Comparison of ENCODE assay signal across 8 cellular contexts in the genomic region with DNA sequence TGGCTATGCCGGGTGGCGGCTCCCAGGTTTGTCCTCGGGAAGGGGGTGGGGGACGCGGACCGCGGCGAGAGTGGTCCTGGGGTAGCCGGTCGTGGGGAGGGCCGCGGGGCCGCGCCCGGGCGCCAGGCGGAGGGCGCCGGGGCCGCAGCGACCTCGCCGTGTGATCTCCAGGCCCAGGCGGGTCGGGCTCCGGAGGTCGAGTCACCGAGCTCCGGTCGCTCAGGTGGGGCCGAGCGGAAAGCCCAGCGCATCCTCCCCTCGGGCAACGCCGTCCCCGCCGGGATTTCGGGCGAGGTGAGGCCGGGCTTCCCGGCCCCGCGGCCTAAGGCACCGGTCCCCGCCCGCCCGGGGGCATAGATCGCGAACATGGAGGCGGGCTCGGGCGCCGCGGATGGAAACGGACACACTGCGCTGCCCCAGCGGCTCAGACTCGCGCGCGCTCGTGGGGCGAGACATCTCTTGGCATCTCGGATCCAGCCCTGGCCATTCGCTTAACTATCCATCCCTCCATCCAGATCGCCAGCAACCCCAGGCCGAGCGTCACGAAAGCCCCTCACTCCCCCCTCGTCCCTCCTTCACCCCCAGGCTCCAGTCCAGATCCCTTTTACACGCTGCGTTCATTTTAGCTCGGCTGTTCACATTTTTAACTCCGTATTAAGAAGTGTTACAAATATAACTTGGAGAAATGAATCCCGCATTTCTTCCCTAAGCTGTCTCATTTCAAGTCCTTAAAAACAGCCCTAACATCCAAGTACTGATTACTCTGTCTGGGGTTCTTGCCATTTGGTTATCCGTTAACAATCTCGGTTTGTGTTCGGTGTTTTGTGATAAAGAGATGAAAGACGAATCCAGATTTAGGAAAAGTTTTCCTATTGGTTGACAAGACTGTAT. TPM values are rescaled to one million over a fixed set of nuclear protein-coding genes. Genes with fewer than 3 reads are reported as not detected.
DNase-seq lines count a peak whose midpoint lies in the region; ATAC-seq and TF ChIP-seq lines count a peak whose summit lies in the region.

No MANE protein-coding gene starts in this region.

- H3K79me2 ChIP-seq in HCT116 (ENCODE audit: insufficient read depth, low read length) = peaks cover 50% of the 10 kb centered on the region

- H3K4me3 ChIP-seq in HCT116 (replicated peaks in 1 of 2; ENCODE audit: low read depth in 1 of 2, low read length in 2 of 2) (peak overlapping the region; percentile 69 to 74), mucosa of stomach (ENCODE audit: low read length) (peak overlapping the region; percentile 26)

- POLR2A ChIA-PET in HCT116 (lab: Charles Lee) (no interaction called here), WTC11 (lab: Charles Lee) (interaction anchor here (0.6 kb wide), 2 partner anchors 42 to 1392 kb away, joined by 3 read pairs; no protein-coding TSS in a partner anchor)

- H3K9me2 ChIP-seq in HCT116 (ENCODE audit: insufficient read depth) = no peaks in the 10 kb centered on the region

- H3K27ac ChIP-seq in HCT116 (ENCODE audit: low read depth, low read length) = peak overlapping the region; percentile 89

- TF ChIP-seq RAD21 in HCT116 (IDR thresholded peaks at IDR 0.05; ENCODE audit: low read depth) = no peak

- ATAC-seq in HCT116 (peak; percentile 40), WTC11 (peak; percentile 17)

- H3K36me3 Mint-ChIP-seq in activated T-cell treated with anti-CD3 and anti-CD28 coated beads, Interleukin-2, amount 50 U/mL, for 24 hours (ENCODE audit: low read depth) = no peaks in the 10 kb centered on the region
- no peaks in the 10 kb centered on the region for H3K36me3 Mint-ChIP-seq in WTC11

- peak; percentile 39 for DNase-seq in activated T-cell treated with anti-CD3 and anti-CD28 coated beads, Interleukin-2, amount 50 U/mL, for 24 hours
- DNase-seq in activated T-cell treated with anti-CD3 and anti-CD28 coated beads for 4 hours = no peak
- peak; percentile 15 for DNase-seq in HCT116 (ENCODE audit: low read depth, low spot score)
- DNase-seq in NCI-H1105 (lab: John Stamatoyannopoulos, UW) = peak; percentile 66
- DNase-seq in WTC11 (ENCODE audit: low spot score) = peak; percentile 54
- DNase-seq in fibroblast of gingiva (ENCODE audit: low read depth) = peak; percentile 74
- DNase-seq in ureter (ENCODE audit: low spot score) = peak; percentile 53

- no peaks in the 10 kb centered on the region for H3K36me3 ChIP-seq in HCT116 (ENCODE audit: control insufficient read depth in 1 of 2, insufficient read depth in 2 of 2, low read length in 2 of 2)
- no peaks in the 10 kb centered on the region for H3K36me3 ChIP-seq in mucosa of stomach (ENCODE audit: control insufficient read depth, insufficient read depth, low read length)

- H3K4me1 ChIP-seq in HCT116 (ENCODE audit: control insufficient read depth in 1 of 2, insufficient read depth in 2 of 2, low read length in 2 of 2) (peaks cover 22 to 36% of the 10 kb centered on the region in 2 experiments), mucosa of stomach (ENCODE audit: control insufficient read depth, insufficient read depth, low read length) (peaks cover 14% of the 10 kb centered on the region)

- RAD21 ChIA-PET in HCT116 (lab: Charles Lee; ENCODE audit: low non-redundant PET in 1 of 2, low total read pairs in 2 of 2, uncharacterized antibody in 2 of 2, unreplicated experiment in 2 of 2) = interaction anchor here in 1 of 2 experiments (1.1 kb wide), 1 partner anchor 100 kb away, joined by 3 read pairs; no protein-coding TSS in a partner anchor

- H3K4me3 Mint-ChIP-seq in activated T-cell treated with anti-CD3 and anti-CD28 coated beads, Interleukin-2, amount 50 U/mL, for 24 hours = peak overlapping the region; percentile 67
- peak overlapping the region; percentile 86 for H3K4me3 Mint-ChIP-seq in WTC11

- H3K9ac ChIP-seq in HCT116 (ENCODE audit: low read length) (peak overlapping the region; percentile 78), mucosa of stomach (ENCODE audit: low read length) (peak overlapping the region; percentile 74)

- H3K9me3 Mint-ChIP-seq in activated T-cell treated with anti-CD3 and anti-CD28 coated beads, Interleukin-2, amount 50 U/mL, for 24 hours = no peaks in the 10 kb centered on the region
- no peaks in the 10 kb centered on the region for H3K9me3 Mint-ChIP-seq in WTC11

- no peak for TF ChIP-seq POLR2A in HCT116 (IDR thresholded peaks at IDR 0.05; ENCODE audit: borderline replicate concordance, extremely low read depth, insufficient read depth, insufficient read length)

- no peaks in the 10 kb centered on the region for H4K20me1 ChIP-seq in HCT116 (ENCODE audit: insufficient read depth)

- H3K9me3 ChIP-seq in HCT116 (ENCODE audit: control insufficient read depth in 1 of 2, insufficient read depth in 1 of 2, low read depth in 1 of 2, low read length in 2 of 2) (no peaks in the 10 kb centered on the region), mucosa of stomach (ENCODE audit: control insufficient read depth, low read length) (no peaks in the 10 kb centered on the region)

- TF ChIP-seq CTCF in HCT116 (IDR thresholded peaks at IDR 0.05 in 2 of 3, conservative IDR thresholded peaks at IDR 0.05 in 1 of 3; ENCODE audit: borderline replicate concordance in 1 of 3, insufficient read depth in 1 of 3, low read depth in 2 of 3, low read length in 2 of 3) (no peak), WTC11 (IDR thresholded peaks at IDR 0.05) (no peak)

- H3K27me3 ChIP-seq in HCT116 (ENCODE audit: insufficient read depth, low read length) (no peaks in the 10 kb centered on the region), mucosa of stomach (ENCODE audit: control insufficient read depth, insufficient read depth, low read length) (peaks cover 3% of the 10 kb centered on the region)

- CTCF ChIA-PET in HCT116 (lab: Charles Lee) (interaction anchor here (1.3 to 1.4 kb wide), 3 partner anchors 147 to 154 kb away, joined by 4 to 6 read pairs (median 5); no protein-coding TSS in a partner anchor), WTC11 (lab: Charles Lee) (interaction anchor here (0.9 to 1.4 kb wide), 2 partner anchors 15 to 37 kb away, joined by 3 read pairs; no protein-coding TSS in a partner anchor)

- peak overlapping the region; percentile 85 for H3K4me2 ChIP-seq in HCT116 (ENCODE audit: low read length)

- H3K27me3 Mint-ChIP-seq in activated T-cell treated with anti-CD3 and anti-CD28 coated beads, Interleukin-2, amount 50 U/mL, for 24 hours = peaks cover 50% of the 10 kb centered on the region
- H3K27me3 Mint-ChIP-seq in WTC11 (ENCODE audit: low read depth) = peaks cover 26% of the 10 kb centered on the region

- no peak overlapping the region for H3K27ac Mint-ChIP-seq in activated T-cell treated with anti-CD3 and anti-CD28 coated beads, Interleukin-2, amount 50 U/mL, for 24 hours
- no peak overlapping the region; the same call in 1 of the 2 replicates for H3K27ac Mint-ChIP-seq in WTC11

- BruUV-seq in HCT116 (replicated peaks; lab: Mats Ljungman, UMichigan) = no TSS peak

- no peak overlapping the region for H2AFZ ChIP-seq in HCT116 (ENCODE audit: low read depth, low read length, poor library complexity, severe bottlenecking)

- intact Hi-C loops in HCT116 (cut with micrococcal nuclease) = loop anchor here (2.0 to 10.0 kb wide), 4 partner anchors 147 to 339 kb away; no protein-coding TSS in a partner anchor

- H3K4me1 Mint-ChIP-seq in activated T-cell treated with anti-CD3 and anti-CD28 coated beads, Interleukin-2, amount 50 U/mL, for 24 hours (ENCODE audit: low read depth) = peaks cover 11% of the 10 kb centered on the region
- H3K4me1 Mint-ChIP-seq in WTC11 = peaks cover 23% of the 10 kb centered on the region

TF ChIP-seq in HCT116, 20 proteins besides CTCF, POLR2A, EP300 and RAD21:
- no peak for TF ChIP-seq SIN3A (IDR thresholded peaks at IDR 0.05; ENCODE audit: low read depth)
- peak; percentile 10 for TF ChIP-seq TCF7L2 (IDR thresholded peaks at IDR 0.05; ENCODE audit: borderline replicate concordance, extremely low read depth, insufficient read depth, insufficient read length)
- no peak for TF ChIP-seq MAX (IDR thresholded peaks at IDR 0.05)
- no peak for TF ChIP-seq EZH2phosphoT487 (IDR thresholded peaks at IDR 0.05; ENCODE audit: borderline replicate concordance)
- no peak for TF ChIP-seq EZH2 (IDR thresholded peaks at IDR 0.05)
- TF ChIP-seq EGR1 (IDR thresholded peaks at IDR 0.05; ENCODE audit: low read depth) = no peak
- peak; percentile 99 for TF ChIP-seq ZFX (IDR thresholded peaks at IDR 0.05)
- TF ChIP-seq YY1 (IDR thresholded peaks at IDR 0.05; ENCODE audit: extremely low read depth, insufficient replicate concordance, low read depth, low read length) = no peak
- no peak for TF ChIP-seq FOSL1 (IDR thresholded peaks at IDR 0.05; ENCODE audit: low read depth)

TF ChIP-seq in WTC11, 78 proteins besides CTCF, POLR2A, EP300 and RAD21 (continues in another document):
- TF ChIP-seq KAT7 (CRISPR knock-in tag; IDR thresholded peaks at IDR 0.05; ENCODE audit: borderline replicate concordance) = 0 out of 2 replicates have a peak, but pooled peaks have one; percentile 33
- no peak for TF ChIP-seq ZNF671 (CRISPR knock-in tag; IDR thresholded peaks at IDR 0.05)
- TF ChIP-seq, protein P1, sequence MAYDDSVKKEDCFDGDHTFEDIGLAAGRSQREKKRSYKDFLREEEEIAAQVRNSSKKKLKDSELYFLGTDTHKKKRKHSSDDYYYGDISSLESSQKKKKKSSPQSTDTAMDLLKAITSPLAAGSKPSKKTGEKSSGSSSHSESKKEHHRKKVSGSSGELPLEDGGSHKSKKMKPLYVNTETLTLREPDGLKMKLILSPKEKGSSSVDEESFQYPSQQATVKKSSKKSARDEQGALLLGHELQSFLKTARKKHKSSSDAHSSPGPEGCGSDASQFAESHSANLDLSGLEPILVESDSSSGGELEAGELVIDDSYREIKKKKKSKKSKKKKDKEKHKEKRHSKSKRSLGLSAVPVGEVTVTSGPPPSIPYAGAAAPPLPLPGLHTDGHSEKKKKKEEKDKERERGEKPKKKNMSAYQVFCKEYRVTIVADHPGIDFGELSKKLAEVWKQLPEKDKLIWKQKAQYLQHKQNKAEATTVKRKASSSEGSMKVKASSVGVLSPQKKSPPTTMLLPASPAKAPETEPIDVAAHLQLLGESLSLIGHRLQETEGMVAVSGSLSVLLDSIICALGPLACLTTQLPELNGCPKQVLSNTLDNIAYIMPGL (CRISPR knock-in tag; IDR thresholded peaks at IDR 0.05) = peak; percentile 76; the same call in 1 of the 2 replicates
- TF ChIP-seq E2F1 (CRISPR knock-in tag; IDR thresholded peaks at IDR 0.05) = no peak
- 0 out of 2 replicates have a peak, but pooled peaks have one; percentile 44 for TF ChIP-seq MYBL2 (CRISPR knock-in tag; IDR thresholded peaks at IDR 0.05)

RNA-seq across cellular contexts. Expression of gene ZC3H12C, which starts 0.5 kb away (rescaled TPM):
- total RNA-seq in HCT116 (2021; ENCODE audit: unreplicated experiment) (10.2 TPM), WTC11 (2021) (2.4 to 3.1 TPM (median 2.8 TPM) in 3 replicates), ureter (19.1 TPM)
- polyA plus RNA-seq in HCT116 (2012) = 3.2 and 3.9 TPM in 2 replicates
